In genomic region chr17:17675416-17675815, GRCh38 we compare ENCODE assay signal across 17 cellular contexts.
"Had no signal": no experiment of that assay in that cellular context is flagged by ENCODE, and none has a peak within 500 bp of the region (broad histone marks: within the 10 kb centered on the region; RNA-seq: fewer than 3 reads in every experiment).

No MANE protein-coding gene starts in this region.

- H3K27me3 ChIP-seq: ascending aorta, gastroesophageal sphincter, heart left ventricle had no signal

- H3K4me3 Mint-ChIP-seq: activated B cell treated with CpG ODN at 0.5 μM for 24 hours; activated CD4-positive, alpha-beta memory T cell treated with anti-CD3 and anti-CD28 coated beads, Interleukin-2, amount 10 ng/mL, durations not matched to agents 7 days and 5 days; activated naive CD4-positive, alpha-beta T cell treated with anti-CD3 and anti-CD28 coated beads for 36 hours had no signal

- H3K36me3 ChIP-seq: ascending aorta, gastroesophageal sphincter, heart left ventricle, tibial artery had no signal

- H3K27ac ChIP-seq: ascending aorta, gastroesophageal sphincter, heart left ventricle, tibial artery had no signal

- H3K27ac Mint-ChIP-seq: activated B cell treated with CpG ODN at 0.5 μM for 24 hours; activated CD4-positive, alpha-beta memory T cell treated with anti-CD3 and anti-CD28 coated beads, Interleukin-2, amount 10 ng/mL, durations not matched to agents 7 days and 5 days; activated naive CD4-positive, alpha-beta T cell treated with anti-CD3 and anti-CD28 coated beads for 36 hours had no signal

- DNase-seq: activated B cell treated with CpG ODN at 0.5 μM for 24 hours; activated CD4-positive, alpha-beta memory T cell treated with anti-CD3 and anti-CD28 coated beads, Interleukin-2, amount 10 ng/mL, durations not matched to agents 7 days and 5 days; activated CD4-positive, alpha-beta T cell treated with anti-CD3 and anti-CD28 coated beads for 4 hours; activated naive CD4-positive, alpha-beta T cell treated with anti-CD3 and anti-CD28 coated beads for 36 hours; activated T-cell treated with anti-CD3 and anti-CD28 coated beads, Interleukin-2, amount 50 U/mL, for 1 hour; cerebellar nuclear complex; cortex of kidney; heart left ventricle; kidney glomerular epithelial cell; naive thymus-derived CD4-positive, alpha-beta T cell; nucleus accumbens; retina; substantia nigra; tibial artery had no signal

- H3K36me3 Mint-ChIP-seq: naive thymus-derived CD4-positive, alpha-beta T cell had no signal

- H3K4me3 ChIP-seq: ascending aorta, gastroesophageal sphincter, heart left ventricle, tibial artery had no signal

- ATAC-seq: gastroesophageal sphincter, heart left ventricle had no signal

- H3K9me3 Mint-ChIP-seq: activated B cell treated with CpG ODN at 0.5 μM for 24 hours; activated CD4-positive, alpha-beta memory T cell treated with anti-CD3 and anti-CD28 coated beads, Interleukin-2, amount 10 ng/mL, durations not matched to agents 7 days and 5 days; activated naive CD4-positive, alpha-beta T cell treated with anti-CD3 and anti-CD28 coated beads for 36 hours; activated T-helper 17 cell treated with anti-CD3 and anti-CD28 coated beads, Interleukin-2, amount 50 U/mL, for 72 hours had no signal

- H3K9me3 ChIP-seq: ascending aorta, gastroesophageal sphincter, heart left ventricle, tibial artery had no signal

- H3K4me1 ChIP-seq: ascending aorta, gastroesophageal sphincter, tibial artery had no signal

- H3K27me3 Mint-ChIP-seq: activated B cell treated with CpG ODN at 0.5 μM for 24 hours; activated T-helper 17 cell treated with anti-CD3 and anti-CD28 coated beads, Interleukin-2, amount 50 U/mL, for 72 hours had no signal
